In the genomic region with DNA sequence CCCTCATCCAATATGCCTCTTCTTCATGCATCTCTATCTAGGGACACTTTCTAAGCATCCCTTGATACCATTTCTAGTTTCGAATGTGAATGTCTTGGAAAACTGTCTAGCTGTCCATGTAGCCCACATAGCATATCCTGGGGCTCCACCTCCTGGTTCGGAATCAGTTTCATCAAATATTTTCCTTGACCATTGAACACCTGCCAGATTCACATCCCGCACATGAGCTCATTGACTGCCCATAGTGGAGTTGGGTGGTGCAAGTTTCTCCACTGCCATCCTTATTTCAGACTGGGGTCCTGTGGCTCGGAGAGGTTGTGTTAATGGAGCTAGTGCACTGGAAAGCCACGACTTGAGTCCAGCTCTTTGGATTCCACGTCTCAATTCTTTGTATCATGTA, we compare ENCODE assay signal across 18 cellular contexts. TPM values are rescaled to one million over a fixed set of nuclear protein-coding genes. Genes with fewer than 3 reads are reported as not detected.
DNase-seq lines count a peak whose midpoint lies in the region; ATAC-seq, FAIRE-seq and TF ChIP-seq lines count a peak whose summit lies in the region.
"Had no signal": no experiment of that assay in that cellular context is flagged by ENCODE, and none has a peak within 500 bp of the region (broad histone marks: within the 10 kb centered on the region; RNA-seq: fewer than 3 reads in every experiment).

No MANE protein-coding gene starts in this region.

- no peak overlapping the region for H3K4me3 ChIP-seq in HEK293 (ENCODE audit: low read depth, low read length)
- no peak overlapping the region for H3K4me3 ChIP-seq in fibroblast of the aortic adventitia (ENCODE audit: low read depth, low read length)
- H3K4me3 ChIP-seq: heart left ventricle, skin epidermis had no signal

- no peaks in the 10 kb centered on the region for H3K36me3 ChIP-seq in HEK293 (ENCODE audit: control insufficient read depth in 2 of 2, insufficient read depth in 1 of 2, low read length in 2 of 2)
- H3K36me3 ChIP-seq: heart left ventricle had no signal

- no peaks in the 10 kb centered on the region for H3K36me3 Mint-ChIP-seq in stimulated activated effector memory CD8-positive, alpha-beta T cell treated with anti-CD3 and anti-CD28 coated beads, Interleukin-12 subunit alpha, Interleukin-12 subunit beta, amount 100 ng/mL, for 72 hours
- H3K36me3 Mint-ChIP-seq: CD4-positive, alpha-beta memory T cell had no signal

- H3K27ac ChIP-seq in C4-2B: no peak overlapping the region
- H3K27ac ChIP-seq in HEK293 (ENCODE audit: extremely low read depth, low read depth, low read length): no peak overlapping the region
- H3K27ac ChIP-seq: heart left ventricle, skin epidermis had no signal

- no peak overlapping the region for H3K4me3 Mint-ChIP-seq in stimulated activated effector memory CD8-positive, alpha-beta T cell treated with anti-CD3 and anti-CD28 coated beads, Interleukin-12 subunit alpha, Interleukin-12 subunit beta, amount 100 ng/mL, for 72 hours
- H3K4me3 Mint-ChIP-seq: activated B cell treated with CpG ODN at 0.5 μM for 24 hours; CD4-positive, alpha-beta memory T cell had no signal

- DNase-seq in RKO (ENCODE audit: low spot score) (peak; percentile 25), fibroblast of the aortic adventitia (ENCODE audit: low read depth) (peak; percentile 32), urothelium cell line (ENCODE audit: low spot score) (no peak), cardiac septum (ENCODE audit: low spot score) (no peak), 8988T (no peak)
- no peak for DNase-seq in stimulated activated effector memory CD8-positive, alpha-beta T cell treated with anti-CD3 and anti-CD28 coated beads, Interleukin-12 subunit alpha, Interleukin-12 subunit beta, amount 100 ng/mL, for 72 hours (ENCODE audit: low spot score in 2 of 2)
- DNase-seq: activated B cell treated with CpG ODN at 0.5 μM for 24 hours; activated T-cell treated with anti-CD3 and anti-CD28 coated beads for 4 hours; CD4-positive, alpha-beta memory T cell; effector CD8-positive, alpha-beta T cell; heart left ventricle; left ventricle myocardium superior; MM.1S; NCI-H524 treated with DMSO at 0.1 percent for 48 hours; substantia nigra had no signal

- no peak for ATAC-seq in stimulated activated effector memory CD8-positive, alpha-beta T cell treated with anti-CD3 and anti-CD28 coated beads, Interleukin-12 subunit alpha, Interleukin-12 subunit beta, amount 100 ng/mL, for 72 hours
- ATAC-seq: heart left ventricle, left ventricle myocardium superior had no signal

- TF ChIP-seq CTCF in C4-2B (conservative IDR thresholded peaks at IDR 0.05): peak; percentile 13; the same call in 1 of the 2 replicates
- peak; percentile 61; the same call in 1 of the 2 replicates for TF ChIP-seq CTCF in HEK293 (tag by site-specific recombination; IDR thresholded peaks at IDR 0.05)
- TF ChIP-seq CTCF in fibroblast of the aortic adventitia (IDR thresholded peaks at IDR 0.05; ENCODE audit: insufficient read depth, low read length): no peak

- H3K27ac Mint-ChIP-seq in stimulated activated effector memory CD8-positive, alpha-beta T cell treated with anti-CD3 and anti-CD28 coated beads, Interleukin-12 subunit alpha, Interleukin-12 subunit beta, amount 100 ng/mL, for 72 hours: no peak overlapping the region
- H3K27ac Mint-ChIP-seq: activated B cell treated with CpG ODN at 0.5 μM for 24 hours had no signal

- H3K4me1 ChIP-seq in HEK293 (ENCODE audit: control insufficient read depth, insufficient read depth, low read length): peaks cover 8% of the 10 kb centered on the region
- H3K4me1 ChIP-seq: heart left ventricle had no signal

- H3K9me3 Mint-ChIP-seq in stimulated activated effector memory CD8-positive, alpha-beta T cell treated with anti-CD3 and anti-CD28 coated beads, Interleukin-12 subunit alpha, Interleukin-12 subunit beta, amount 100 ng/mL, for 72 hours: peaks cover 3% of the 10 kb centered on the region
- H3K9me3 Mint-ChIP-seq: activated B cell treated with CpG ODN at 0.5 μM for 24 hours had no signal

- no peak for FAIRE-seq in urothelium cell line (lab: Jason Lieb, UNC)

- intact Hi-C loops in cardiac septum (cut with DNase I): no loop called here

- no peaks in the 10 kb centered on the region for H3K9me3 ChIP-seq in HEK293 (ENCODE audit: control insufficient read depth, insufficient read depth, low read depth, low read length)
- H3K9me3 ChIP-seq: heart left ventricle had no signal

- peaks cover 10% of the 10 kb centered on the region for H3K4me1 Mint-ChIP-seq in stimulated activated effector memory CD8-positive, alpha-beta T cell treated with anti-CD3 and anti-CD28 coated beads, Interleukin-12 subunit alpha, Interleukin-12 subunit beta, amount 100 ng/mL, for 72 hours
- H3K4me1 Mint-ChIP-seq: activated B cell treated with CpG ODN at 0.5 μM for 24 hours had no signal

- CTCF ChIA-PET in HEK293 (lab: Yijun Ruan, JAX): interaction anchor here (0.6 to 1.6 kb wide), 6 partner anchors 8 to 540 kb away, joined by 3 to 8 read pairs (median 3); a partner anchor contains a TSS

- POLR2A ChIA-PET in HEK293 (lab: Yijun Ruan, JAX): no interaction called here

TF ChIP-seq in HEK293, 187 proteins besides CTCF, POLR2A, EP300 and RAD21:
- TF ChIP-seq, protein P1, sequence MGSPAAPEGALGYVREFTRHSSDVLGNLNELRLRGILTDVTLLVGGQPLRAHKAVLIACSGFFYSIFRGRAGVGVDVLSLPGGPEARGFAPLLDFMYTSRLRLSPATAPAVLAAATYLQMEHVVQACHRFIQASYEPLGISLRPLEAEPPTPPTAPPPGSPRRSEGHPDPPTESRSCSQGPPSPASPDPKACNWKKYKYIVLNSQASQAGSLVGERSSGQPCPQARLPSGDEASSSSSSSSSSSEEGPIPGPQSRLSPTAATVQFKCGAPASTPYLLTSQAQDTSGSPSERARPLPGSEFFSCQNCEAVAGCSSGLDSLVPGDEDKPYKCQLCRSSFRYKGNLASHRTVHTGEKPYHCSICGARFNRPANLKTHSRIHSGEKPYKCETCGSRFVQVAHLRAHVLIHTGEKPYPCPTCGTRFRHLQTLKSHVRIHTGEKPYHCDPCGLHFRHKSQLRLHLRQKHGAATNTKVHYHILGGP (tag by site-specific recombination; IDR thresholded peaks at IDR 0.05): peak; percentile 71; the same call in 1 of the 2 replicates
- TF ChIP-seq ZNF654 (tag by site-specific recombination; IDR thresholded peaks at IDR 0.05; ENCODE audit: low read depth) (peak; percentile 39), ZFP41 (tag by site-specific recombination; IDR thresholded peaks at IDR 0.05; ENCODE audit: borderline replicate concordance) (no peak)

RNA-seq across cellular contexts. Expression of a gene that starts 58.6 kb away (rescaled TPM):
- 136 and 138 TPM in 2 replicates for total RNA-seq in fibroblast of the aortic adventitia (ENCODE audit: low replicate concordance)
- 44.8 TPM for total RNA-seq in cardiac septum

Comparison
In these comparisons a context has a peak if more than half of its experiments do, and no peak if none do; other contexts are left out.
1. DNase-seq: peak in RKO (single experiment) and fibroblast of the aortic adventitia (single experiment); none in urothelium cell line (single experiment), cardiac septum (single experiment), 8988T (single experiment) and stimulated activated effector memory CD8-positive, alpha-beta T cell treated with anti-CD3 and anti-CD28 coated beads, Interleukin-12 subunit alpha, Interleukin-12 subunit beta, amount 100 ng/mL, for 72 hours (0 of 2).